ENCODE assay signal across 8 cellular contexts in genomic region chr15:43769584-43770228, GRCh38. TPM values are rescaled to one million over a fixed set of nuclear protein-coding genes. Genes with fewer than 3 reads are reported as not detected.
DNase-seq lines count a peak whose midpoint lies in the region; FAIRE-seq and TF ChIP-seq lines count a peak whose summit lies in the region.

No MANE protein-coding gene starts in this region.

- peak overlapping the region; percentile 6 for H3K27ac ChIP-seq in brain microvascular endothelial cell
- no peak overlapping the region for H3K27ac ChIP-seq in kidney (ENCODE audit: low read depth in 2 of 2, low read length in 2 of 2)

- H3K36me3 ChIP-seq in brain microvascular endothelial cell (replicated peaks) (peaks cover 93% of the 10 kb centered on the region), kidney (ENCODE audit: control insufficient read depth in 1 of 2, insufficient read depth in 2 of 2, low read length in 2 of 2) (peaks cover 38 to 60% of the 10 kb centered on the region in 2 donors)

- H3K4me3 ChIP-seq in brain microvascular endothelial cell (ENCODE audit: low read depth, low read length) (no peak overlapping the region), kidney (ENCODE audit: low read length in 2 of 2) (no peak overlapping the region)

- no peaks in the 10 kb centered on the region for H3K27me3 ChIP-seq in brain microvascular endothelial cell (replicated peaks)

- no peak overlapping the region for H3K9ac ChIP-seq in kidney (ENCODE audit: low read length in 2 of 2)

- in situ Hi-C loops in brain microvascular endothelial cell (cut with HindIII; ENCODE audit: low pct_ligation_motif_present, low sequenced_read_pairs), result no loop called here

- no peaks in the 10 kb centered on the region for H3K9me3 ChIP-seq in kidney (ENCODE audit: control insufficient read depth in 1 of 2, low read length in 2 of 2)

- intact Hi-C loops in kidney (cut with DNase I), result no loop called here

- no peak for FAIRE-seq in kidney (lab: Jason Lieb, UNC)

- DNase-seq in ELR (ENCODE audit: low read depth), result peak; percentile 75
- DNase-seq in LoVo (ENCODE audit: low spot score), result peak; percentile 50
- DNase-seq in T-helper 9 cell, result peak; percentile 59
- DNase-seq in brain microvascular endothelial cell, result peak; percentile 74
- DNase-seq in kidney, result no peak
- peak; percentile 46 to 54 for DNase-seq in stimulated activated CD4-positive, alpha-beta T cell treated with anti-CD3 and anti-CD28 coated beads, Interleukin-4, amount 100 ng/mL, for 48 hours (ENCODE audit: low read depth in 2 of 2)
- no peak for DNase-seq in DMS153 treated with DMSO at 0.1 percent for 48 hours (lab: John Stamatoyannopoulos, UW; ENCODE audit: unreplicated experiment)
- DNase-seq in NCI-H226, result no peak

- H3K4me1 ChIP-seq in kidney (ENCODE audit: control insufficient read depth in 1 of 2, insufficient read depth in 1 of 2, low read depth in 1 of 2, low read length in 2 of 2), result no peaks in the 10 kb centered on the region

- TF ChIP-seq CTCF in brain microvascular endothelial cell (IDR thresholded peaks at IDR 0.05; ENCODE audit: low read depth, low read length, missing control alignments) (peak; percentile 94), kidney (IDR thresholded peaks at IDR 0.05; ENCODE audit: borderline replicate concordance, extremely low read depth, insufficient read depth) (peak; percentile 67)

RNA-seq across cellular contexts. Expression of gene ELL3, which starts 7.1 kb away (rescaled TPM):
- total RNA-seq in kidney, result 2.5 TPM
- 2.7 TPM for polyA plus RNA-seq in kidney (ENCODE audit: insufficient read depth, low read depth, low replicate concordance)

RNA-seq across cellular contexts. Expression of gene SERF2, which starts 22.4 kb away (rescaled TPM):
- total RNA-seq in kidney, result 788 TPM
- polyA plus RNA-seq in kidney (ENCODE audit: insufficient read depth, low read depth, low replicate concordance), result 2,452 TPM

RNA-seq across cellular contexts. Expression of gene PDIA3, which starts 23.5 kb away (rescaled TPM):
- 404 TPM for total RNA-seq in kidney
- 414 TPM for polyA plus RNA-seq in kidney (ENCODE audit: insufficient read depth, low read depth, low replicate concordance)

RNA-seq across cellular contexts. Expression of gene SERINC4, which starts 30.3 kb away (rescaled TPM):
- 0.13 TPM for total RNA-seq in kidney
- 0.47 TPM for polyA plus RNA-seq in kidney (ENCODE audit: insufficient read depth, low read depth, low replicate concordance)

RNA-seq across cellular contexts. Expression of gene HYPK, which starts 30.7 kb away (rescaled TPM):
- 10.2 TPM for total RNA-seq in kidney
- 7.7 TPM for polyA plus RNA-seq in kidney (ENCODE audit: insufficient read depth, low read depth, low replicate concordance)

Comparison
In these comparisons a context has a peak if more than half of its experiments do, and no peak if none do; other contexts are left out.
1. DNase-seq: peak in ELR (single experiment), LoVo (single experiment), T-helper 9 cell (single experiment), brain microvascular endothelial cell (single experiment) and stimulated activated CD4-positive, alpha-beta T cell treated with anti-CD3 and anti-CD28 coated beads, Interleukin-4, amount 100 ng/mL, for 48 hours (2 of 2); none in kidney (single experiment), DMS153 treated with DMSO at 0.1 percent for 48 hours (single experiment) and NCI-H226 (single experiment).